In the genomic region with DNA sequence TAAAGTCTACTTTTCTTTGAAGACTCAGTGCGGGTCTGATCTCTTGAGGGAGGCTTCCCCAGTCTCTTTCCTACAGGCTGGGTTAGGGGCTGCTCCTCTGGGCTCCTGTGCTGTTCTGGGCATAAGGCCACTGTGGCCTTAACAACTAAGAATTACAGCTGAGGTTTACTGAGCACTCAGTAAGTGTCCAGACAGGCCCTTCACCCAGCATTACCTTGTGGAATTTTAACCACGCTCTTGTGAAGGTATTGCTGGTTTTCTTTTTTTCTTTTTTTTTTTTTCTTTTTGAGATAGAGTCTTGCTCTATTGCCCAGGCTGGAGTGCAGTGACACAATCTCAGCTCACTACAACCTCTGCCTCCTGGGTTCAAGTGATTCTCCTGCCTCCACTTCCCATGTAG, we compare ENCODE assay signal across 27 cellular contexts. TPM values are rescaled to one million over a fixed set of nuclear protein-coding genes. Genes with fewer than 3 reads are reported as not detected.
"Had no signal": no experiment of that assay in that cellular context is flagged by ENCODE, and none has a peak within 500 bp of the region (broad histone marks: within the 10 kb centered on the region; RNA-seq: fewer than 3 reads in every experiment).

No MANE protein-coding gene starts in this region.

- DNase-seq: heart right ventricle; islet precursor cell; left ventricle myocardium inferior; mesendoderm; naive B cell; natural killer cell; nephron progenitor cell; ovary; right lobe of liver; stimulated activated CD4-positive, alpha-beta T cell treated with anti-CD3 and anti-CD28 coated beads, Interleukin-1b, Interleukin-23, amount 100 ng/mL, for 48 hours; stimulated activated CD4-positive, alpha-beta T cell treated with anti-CD3 and anti-CD28 coated beads, Interleukin-2, amount 100 ng/mL, for 48 hours; stimulated activated CD4-positive, alpha-beta T cell treated with anti-CD3 and anti-CD28 coated beads, Interleukin-4, amount 100 ng/mL, for 4 hours; stimulated activated CD8-positive, alpha-beta memory T cell treated with anti-CD3 and anti-CD28 coated beads, Interleukin-4, amount 100 ng/mL, for 48 hours; stimulated activated naive B cell treated with anti-CD40 and anti-IgM and Interleukin-4, amounts not matched to agents 10 μg/mL and 1 μg/mL and 100 μg/mL, for 72 hours; stimulated activated naive CD8-positive, alpha-beta T cell treated with anti-CD3 and anti-CD28 coated beads, Interleukin-15, Interleukin-2, amounts not matched to agents 100 U/mL and 50 U/mL, for 24 hours; stomach; testis; thyroid gland; transverse colon; upper lobe of right lung had no signal

- H3K4me3 ChIP-seq: heart right ventricle, hepatocyte, left ventricle myocardium inferior, lung, ovary, right atrium auricular region, right lobe of liver, smooth muscle cell, stomach, testis, thyroid gland, transverse colon, upper lobe of right lung had no signal

- H3K27ac ChIP-seq: hepatocyte, ovary, right atrium auricular region, right lobe of liver, stomach, testis, thyroid gland had no signal

- H3K27me3 ChIP-seq: testis had no signal

- H3K4me3 Mint-ChIP-seq: mesothelial cell of epicardium; natural killer cell; nephron progenitor cell; stimulated activated naive B cell treated with anti-CD40 and anti-IgM and Interleukin-4, amounts not matched to agents 10 μg/mL and 1 μg/mL and 100 μg/mL, for 72 hours had no signal

- H3K36me3 Mint-ChIP-seq: mesothelial cell of epicardium; naive B cell; natural killer cell; stimulated activated naive B cell treated with anti-CD40 and anti-IgM and Interleukin-4, amounts not matched to agents 10 μg/mL and 1 μg/mL and 100 μg/mL, for 72 hours had no signal

- H3K36me3 ChIP-seq: heart right ventricle, left ventricle myocardium inferior, ovary, right atrium auricular region, right lobe of liver, stomach, thyroid gland, transverse colon, upper lobe of right lung had no signal

- H3K79me2 ChIP-seq: hepatocyte had no signal

- H3K4me2 ChIP-seq: hepatocyte, smooth muscle cell had no signal

- ATAC-seq: heart right ventricle; natural killer cell; right lobe of liver; stimulated activated naive B cell treated with anti-CD40 and anti-IgM and Interleukin-4, amounts not matched to agents 10 μg/mL and 1 μg/mL and 100 μg/mL, for 72 hours; stimulated activated naive CD8-positive, alpha-beta T cell treated with anti-CD3 and anti-CD28 coated beads, Interleukin-15, Interleukin-2, amounts not matched to agents 100 U/mL and 50 U/mL, for 24 hours; upper lobe of right lung had no signal

- H2AFZ ChIP-seq: hepatocyte had no signal

- H3K9me3 ChIP-seq: heart right ventricle, left ventricle myocardium inferior, ovary, right atrium auricular region, right lobe of liver, stomach, testis, thyroid gland, transverse colon, upper lobe of right lung had no signal

- H3K27ac Mint-ChIP-seq: mesothelial cell of epicardium; natural killer cell; nephron progenitor cell; stimulated activated naive B cell treated with anti-CD40 and anti-IgM and Interleukin-4, amounts not matched to agents 10 μg/mL and 1 μg/mL and 100 μg/mL, for 72 hours had no signal

- H3K9me3 Mint-ChIP-seq: mesothelial cell of epicardium; natural killer cell; nephron progenitor cell; stimulated activated naive B cell treated with anti-CD40 and anti-IgM and Interleukin-4, amounts not matched to agents 10 μg/mL and 1 μg/mL and 100 μg/mL, for 72 hours had no signal

RNA-seq across cellular contexts. Expression of a gene that starts 3.6 kb away (rescaled TPM):
- total RNA-seq: kidney epithelial cell, mesothelial cell of epicardium, mononuclear cell, smooth muscle cell had no signal
